Comparison of ENCODE assay signal across 12 cellular contexts in the genomic region with DNA sequence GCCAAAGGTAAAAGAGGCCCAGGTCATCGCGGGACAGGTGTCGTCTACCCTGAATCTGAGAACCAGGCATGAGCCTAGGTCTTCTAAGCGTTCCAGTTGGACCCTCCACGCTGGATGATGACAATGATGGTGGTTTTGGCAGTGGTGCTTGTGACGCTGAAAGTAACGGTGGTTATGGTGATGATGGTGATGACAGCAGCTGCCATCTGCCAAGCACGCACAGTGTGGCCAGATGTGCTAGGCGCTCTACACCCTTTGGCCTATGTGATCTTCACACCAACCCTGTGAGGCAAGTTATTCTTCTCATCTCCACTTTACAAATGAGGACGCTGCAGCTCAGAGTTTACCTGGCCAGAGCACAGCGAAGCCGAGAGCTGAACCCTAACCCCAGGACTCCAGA.
DNase-seq lines count a peak whose midpoint lies in the region; ATAC-seq and TF ChIP-seq lines count a peak whose summit lies in the region.
"Had no signal": no experiment of that assay in that cellular context is flagged by ENCODE, and none has a peak within 500 bp of the region (broad histone marks: within the 10 kb centered on the region; RNA-seq: fewer than 3 reads in every experiment).

No MANE protein-coding gene starts in this region.

- POLR2A ChIA-PET in CD4-positive, alpha-beta T cell (lab: Charles Lee), result interaction anchor here (1.4 to 6.8 kb wide), 5 partner anchors 29 to 91 kb away, joined by 5 to 72 read pairs (median 21); no protein-coding TSS in a partner anchor

- intact Hi-C loops in CD4-positive, alpha-beta T cell (cut with DNase I, micrococcal nuclease), result loop anchor here in 1 of 2 experiments (2.0 kb wide), 1 partner anchor 21 kb away; no protein-coding TSS in a partner anchor

- no peak for DNase-seq in CD4-positive, alpha-beta T cell
- DNase-seq in effector memory CD8-positive, alpha-beta T cell, result peak; percentile 59 to 69 (median 61)
- DNase-seq in WERI-Rb-1, result no peak
- no peak for DNase-seq in mucosa of gallbladder (ENCODE audit: low spot score)
- DNase-seq in Kasumi-1 (lab: John Stamatoyannopoulos, UW), result no peak
- DNase-seq in KG1 (lab: John Stamatoyannopoulos, UW), result no peak
- DNase-seq: COR-L47; occipital lobe; stimulated activated CD4-positive, alpha-beta T cell treated with anti-CD3 and anti-CD28 coated beads, Interleukin-2, amount 100 ng/mL, for 48 hours had no signal

- H3K4me3 ChIP-seq in parathyroid adenoma (ENCODE audit: low read depth, low read length) (no peak overlapping the region), WERI-Rb-1 (ENCODE audit: low read depth, low read length) (no peak overlapping the region)
- H3K4me3 ChIP-seq: suprapubic skin had no signal

- peaks cover 4% of the 10 kb centered on the region for H3K36me3 Mint-ChIP-seq in CD4-positive, alpha-beta T cell (ENCODE audit: low read depth)
- H3K36me3 Mint-ChIP-seq in effector memory CD8-positive, alpha-beta T cell (ENCODE audit: insufficient read depth), result peaks cover 61% of the 10 kb centered on the region

- no peaks in the 10 kb centered on the region for H3K27me3 Mint-ChIP-seq in CD4-positive, alpha-beta T cell
- H3K27me3 Mint-ChIP-seq in effector memory CD8-positive, alpha-beta T cell, result no peaks in the 10 kb centered on the region

- peak overlapping the region; percentile 59 for H3K4me3 Mint-ChIP-seq in CD4-positive, alpha-beta T cell
- H3K4me3 Mint-ChIP-seq in effector memory CD8-positive, alpha-beta T cell, result peak overlapping the region; percentile 75 to 85

- H3K9ac ChIP-seq in parathyroid adenoma, result no peak overlapping the region

- CTCF ChIA-PET in CD4-positive, alpha-beta T cell (lab: Charles Lee), result interaction anchor here (0.9 to 1.5 kb wide), 6 partner anchors 13 to 91 kb away, joined by 3 to 5 read pairs (median 4); no protein-coding TSS in a partner anchor

- TF ChIP-seq CTCF in CD4-positive, alpha-beta T cell (IDR thresholded peaks at IDR 0.05), result no peak
- TF ChIP-seq CTCF in parathyroid adenoma (IDR thresholded peaks at IDR 0.05), result no peak
- no peak for TF ChIP-seq CTCF in WERI-Rb-1 (IDR thresholded peaks at IDR 0.05; ENCODE audit: low read depth, low read length)

- H3K9me3 ChIP-seq in CD4-positive, alpha-beta T cell (ENCODE audit: control insufficient read depth, low read length), result no peaks in the 10 kb centered on the region
- H3K9me3 ChIP-seq in KOPT-K1 (ENCODE audit: insufficient read depth, low read length, poor library complexity, severe bottlenecking), result no peaks in the 10 kb centered on the region
- no peaks in the 10 kb centered on the region for H3K9me3 ChIP-seq in parathyroid adenoma (ENCODE audit: control insufficient read depth, low read length)
- no peaks in the 10 kb centered on the region for H3K9me3 ChIP-seq in WERI-Rb-1 (ENCODE audit: severe bottlenecking)
- H3K9me3 ChIP-seq: suprapubic skin had no signal

- H3K27me3 ChIP-seq in CD4-positive, alpha-beta T cell (ENCODE audit: control insufficient read depth, insufficient read depth, low read length), result no peaks in the 10 kb centered on the region
- H3K27me3 ChIP-seq in parathyroid adenoma (ENCODE audit: control insufficient read depth, insufficient read depth, low read length) (no peaks in the 10 kb centered on the region), WERI-Rb-1 (ENCODE audit: insufficient read depth, low read depth, severe bottlenecking) (no peaks in the 10 kb centered on the region)
- H3K27me3 ChIP-seq: suprapubic skin had no signal

- H3K36me3 ChIP-seq in KOPT-K1 (ENCODE audit: insufficient read depth, low read length), result 0 out of 2 replicates have a peak, but pooled peaks cover 2% of the 10 kb centered on the region
- H3K36me3 ChIP-seq in parathyroid adenoma (ENCODE audit: control insufficient read depth, insufficient read depth, low read length), result no peaks in the 10 kb centered on the region
- no peaks in the 10 kb centered on the region for H3K36me3 ChIP-seq in WERI-Rb-1
- H3K36me3 ChIP-seq: suprapubic skin had no signal

- H3K27ac Mint-ChIP-seq in CD4-positive, alpha-beta T cell, result peak overlapping the region; percentile 89
- H3K27ac Mint-ChIP-seq in effector memory CD8-positive, alpha-beta T cell, result peak overlapping the region; percentile 99 to 100

- H3K4me2 ChIP-seq in parathyroid adenoma (ENCODE audit: low read length), result no peak overlapping the region

- no peak for ATAC-seq in CD4-positive, alpha-beta T cell (ENCODE audit: poor library complexity)
- ATAC-seq in effector memory CD8-positive, alpha-beta T cell (replicated peaks), result peak; percentile 64

- no peak overlapping the region for H2AFZ ChIP-seq in parathyroid adenoma

- peaks cover 51% of the 10 kb centered on the region for H3K4me1 ChIP-seq in parathyroid adenoma

- H3K9me3 Mint-ChIP-seq in CD4-positive, alpha-beta T cell, result no peaks in the 10 kb centered on the region
- no peaks in the 10 kb centered on the region for H3K9me3 Mint-ChIP-seq in effector memory CD8-positive, alpha-beta T cell

- H3K4me1 Mint-ChIP-seq in CD4-positive, alpha-beta T cell (ENCODE audit: low read depth), result peaks cover 92% of the 10 kb centered on the region
- H3K4me1 Mint-ChIP-seq in effector memory CD8-positive, alpha-beta T cell (ENCODE audit: low read depth in 2 of 2), result peaks cover 81 to 92% of the 10 kb centered on the region in 2 donors

- peaks cover 59% of the 10 kb centered on the region for H3K79me2 ChIP-seq in parathyroid adenoma

- H3K27ac ChIP-seq in CD4-positive, alpha-beta T cell (ENCODE audit: low read depth, low read length), result peak overlapping the region; percentile 7
- H3K27ac ChIP-seq in KOPT-K1 (ENCODE audit: low read depth, low read length, poor library complexity, severe bottlenecking) (peak overlapping the region; percentile 97), parathyroid adenoma (peak overlapping the region; percentile 94), WERI-Rb-1 (no peak overlapping the region)

Comparison
In these comparisons a context has a peak if more than half of its experiments do, and no peak if none do; other contexts are left out.
1. DNase-seq: peak in effector memory CD8-positive, alpha-beta T cell (3 of 3); none in CD4-positive, alpha-beta T cell (0 of 10), WERI-Rb-1 (single experiment), mucosa of gallbladder (single experiment), Kasumi-1 (0 of 2) and KG1 (single experiment).